ENCODE assay signal across 23 cellular contexts in genomic region chr3:78820497-78820896, GRCh38.
"Had no signal": no experiment of that assay in that cellular context is flagged by ENCODE, and none has a peak within 500 bp of the region (broad histone marks: within the 10 kb centered on the region; RNA-seq: fewer than 3 reads in every experiment).

No MANE protein-coding gene starts in this region.

- H3K36me3 ChIP-seq: cardiac muscle cell, pancreas, spleen had no signal

- H3K27ac ChIP-seq: cardiac muscle cell, pancreas, psoas muscle, spleen, tibial nerve had no signal

- FAIRE-seq: pancreas had no signal

- H3K9me3 Mint-ChIP-seq: endodermal cell had no signal

- H3K27me3 ChIP-seq: cardiac muscle cell, pancreas, spleen, tibial nerve had no signal

- H3K4me1 ChIP-seq: pancreas, psoas muscle, spleen had no signal

- H3K4me3 Mint-ChIP-seq: activated CD4-positive, alpha-beta memory T cell treated with anti-CD3 and anti-CD28 coated beads for 36 hours; activated CD4-positive, alpha-beta T cell treated with anti-CD3 and anti-CD28 coated beads, Interleukin-2, amount 10 ng/mL, durations not matched to agents 24 days and 14 days; brain; endodermal cell; mesothelial cell of epicardium; naive thymus-derived CD4-positive, alpha-beta T cell had no signal

- H3K27ac Mint-ChIP-seq: activated CD4-positive, alpha-beta memory T cell treated with anti-CD3 and anti-CD28 coated beads for 36 hours; activated CD4-positive, alpha-beta T cell treated with anti-CD3 and anti-CD28 coated beads, Interleukin-2, amount 10 ng/mL, durations not matched to agents 24 days and 14 days; activated naive CD4-positive, alpha-beta T cell treated with anti-CD3 and anti-CD28 coated beads, Interleukin-2, amount 50 U/mL, for 72 hours; activated T-helper 2 cell treated with anti-CD3 and anti-CD28 coated beads, Interferon-gamma antibody, Interleukin-2, Interleukin-4, amounts not matched to agents 10 μg/mL and 5 μg/mL and 100 μg/mL, durations not matched to agents 14 hours and 24 hours and 36 hours; endodermal cell; mesothelial cell of epicardium; naive thymus-derived CD4-positive, alpha-beta T cell had no signal

- H3K4me3 ChIP-seq: cardiac muscle cell, pancreas, psoas muscle, spleen, tibial nerve had no signal

- DNase-seq: activated CD4-positive, alpha-beta memory T cell treated with anti-CD3 and anti-CD28 coated beads for 36 hours; activated CD4-positive, alpha-beta T cell treated with anti-CD3 and anti-CD28 coated beads, Interleukin-2, amount 10 ng/mL, durations not matched to agents 24 days and 14 days; activated CD4-positive, CD25-positive, alpha-beta regulatory T cell treated with anti-CD3 and anti-CD28 coated beads, Interleukin-2, amount 50 U/mL, for 72 hours; activated CD8-positive, alpha-beta memory T cell treated with anti-CD3 and anti-CD28 coated beads, Interleukin-2, amount 50 U/mL, for 48 hours; activated naive CD4-positive, alpha-beta T cell; activated T-cell treated with anti-CD3 and anti-CD28 coated beads, Interleukin-2, amount 50 U/mL, for 48 hours; anterior cingulate cortex; endodermal cell; foreskin melanocyte; mammary epithelial cell; naive thymus-derived CD4-positive, alpha-beta T cell; nucleus accumbens; pancreas; psoas muscle; spleen; stimulated activated naive CD4-positive, alpha-beta T cell; T-helper 2 cell had no signal

- H3K27me3 Mint-ChIP-seq: activated CD4-positive, alpha-beta memory T cell treated with anti-CD3 and anti-CD28 coated beads for 36 hours; activated CD4-positive, alpha-beta T cell treated with anti-CD3 and anti-CD28 coated beads, Interleukin-2, amount 10 ng/mL, durations not matched to agents 24 days and 14 days; naive thymus-derived CD4-positive, alpha-beta T cell had no signal

- H3K36me3 Mint-ChIP-seq: activated CD4-positive, alpha-beta memory T cell treated with anti-CD3 and anti-CD28 coated beads for 36 hours; activated naive CD4-positive, alpha-beta T cell treated with anti-CD3 and anti-CD28 coated beads, Interleukin-2, amount 50 U/mL, for 72 hours; naive thymus-derived CD4-positive, alpha-beta T cell had no signal

- H3K9me3 ChIP-seq: pancreas, psoas muscle had no signal

- H3K4me1 Mint-ChIP-seq: activated CD4-positive, alpha-beta T cell treated with anti-CD3 and anti-CD28 coated beads, Interleukin-2, amount 10 ng/mL, durations not matched to agents 24 days and 14 days; naive thymus-derived CD4-positive, alpha-beta T cell had no signal
